In genomic region chr14:94062344-94062904, GRCh38 we compare ENCODE assay signal across 14 cellular contexts. TPM values are rescaled to one million over a fixed set of nuclear protein-coding genes. Genes with fewer than 3 reads are reported as not detected.
A peak's percentile ranks its signal among the peaks of the same experiment; 100 is the strongest.
DNase-seq lines count a peak whose midpoint lies in the region; ATAC-seq and TF ChIP-seq lines count a peak whose summit lies in the region.
"Had no signal": no experiment of that assay in that cellular context is flagged by ENCODE, and none has a peak within 500 bp of the region (broad histone marks: within the 10 kb centered on the region; RNA-seq: fewer than 3 reads in every experiment).

No MANE protein-coding gene starts in this region.

- no peak overlapping the region for H3K4me3 ChIP-seq in SJSA1
- H3K4me3 ChIP-seq in esophagus muscularis mucosa = no peak overlapping the region
- H3K4me3 ChIP-seq in dorsolateral prefrontal cortex = no peak overlapping the region
- H3K4me3 ChIP-seq: lower lobe of right lung, ovary, stomach had no signal

- H3K4me3 Mint-ChIP-seq in activated T-cell treated with anti-CD3 and anti-CD28 coated beads, Interleukin-2, amount 50 U/mL, for 72 hours = no peak overlapping the region
- H3K4me3 Mint-ChIP-seq in stimulated activated effector memory CD8-positive, alpha-beta T cell treated with anti-CD3 and anti-CD28 coated beads, Interleukin-12 subunit alpha, Interleukin-12 subunit beta, amount 100 ng/mL, for 72 hours = no peak overlapping the region

- no peak for TF ChIP-seq CTCF in esophagus muscularis mucosa (IDR thresholded peaks at IDR 0.05)
- no peak for TF ChIP-seq CTCF in dorsolateral prefrontal cortex (IDR thresholded peaks at IDR 0.05 in 54 of 56, conservative IDR thresholded peaks at IDR 0.05 in 2 of 56; ENCODE audit: low read depth in 1 of 56, partially characterized antibody in 56 of 56)

- H3K4me1 Mint-ChIP-seq in activated T-cell treated with anti-CD3 and anti-CD28 coated beads, Interleukin-2, amount 50 U/mL, for 72 hours (ENCODE audit: low read depth) = peaks cover 61% of the 10 kb centered on the region
- peaks cover 84% of the 10 kb centered on the region for H3K4me1 Mint-ChIP-seq in stimulated activated effector memory CD8-positive, alpha-beta T cell treated with anti-CD3 and anti-CD28 coated beads, Interleukin-12 subunit alpha, Interleukin-12 subunit beta, amount 100 ng/mL, for 72 hours

- H3K36me3 Mint-ChIP-seq in activated T-cell treated with anti-CD3 and anti-CD28 coated beads, Interleukin-2, amount 50 U/mL, for 72 hours (ENCODE audit: insufficient read depth in 2 of 2) = peaks cover 16 to 34% of the 10 kb centered on the region in 2 donors
- peaks cover 93% of the 10 kb centered on the region for H3K36me3 Mint-ChIP-seq in stimulated activated effector memory CD8-positive, alpha-beta T cell treated with anti-CD3 and anti-CD28 coated beads, Interleukin-12 subunit alpha, Interleukin-12 subunit beta, amount 100 ng/mL, for 72 hours

- no peak for TF ChIP-seq POLR2A in esophagus muscularis mucosa (IDR thresholded peaks at IDR 0.05; ENCODE audit: low read depth)

- H3K9me3 ChIP-seq in SJSA1 (replicated peaks) (no peaks in the 10 kb centered on the region), esophagus muscularis mucosa (no peaks in the 10 kb centered on the region)
- H3K9me3 ChIP-seq: lower lobe of right lung, ovary, stomach had no signal

- H3K4me1 ChIP-seq in SJSA1 (replicated peaks) (peaks cover 20% of the 10 kb centered on the region), esophagus muscularis mucosa (peaks cover 36 to 79% (median 50%) of the 10 kb centered on the region in 4 donors)

- WGBS in esophagus muscularis mucosa = 64% methylated on average over 9 of the region's 9 CpGs

- H3K27ac ChIP-seq in SJSA1 = peak overlapping the region; percentile 70
- no peak overlapping the region for H3K27ac ChIP-seq in esophagus muscularis mucosa (replicated peaks in 1 of 4)
- H3K27ac ChIP-seq in dorsolateral prefrontal cortex = no peak overlapping the region
- H3K27ac ChIP-seq: lower lobe of right lung, stomach had no signal

- intact Hi-C loops in esophagus muscularis mucosa (cut with DNase I) = no loop called here
- intact Hi-C loops in dorsolateral prefrontal cortex (cut with DNase I) = no loop called here

- no peaks in the 10 kb centered on the region for H3K27me3 Mint-ChIP-seq in activated T-cell treated with anti-CD3 and anti-CD28 coated beads, Interleukin-2, amount 50 U/mL, for 72 hours (ENCODE audit: low read depth)

- peaks cover 0 to 1% of the 10 kb centered on the region in 2 donors for H3K9me3 Mint-ChIP-seq in activated T-cell treated with anti-CD3 and anti-CD28 coated beads, Interleukin-2, amount 50 U/mL, for 72 hours
- no peaks in the 10 kb centered on the region for H3K9me3 Mint-ChIP-seq in stimulated activated effector memory CD8-positive, alpha-beta T cell treated with anti-CD3 and anti-CD28 coated beads, Interleukin-12 subunit alpha, Interleukin-12 subunit beta, amount 100 ng/mL, for 72 hours

- DNase-seq in activated T-cell treated with anti-CD3 and anti-CD28 coated beads, Interleukin-2, amount 50 U/mL, for 72 hours = no peak
- DNase-seq in activated T-cell treated with anti-CD3 and anti-CD28 coated beads, Interleukin-2, amount 50 U/mL, for 1 hour = no peak
- peak; percentile 52 to 57 for DNase-seq in SJSA1 (ENCODE audit: low read depth in 1 of 2, low spot score in 2 of 2)
- DNase-seq in esophagus muscularis mucosa (ENCODE audit: extremely low spot score) = peak; percentile 47
- DNase-seq in stimulated activated effector memory CD8-positive, alpha-beta T cell treated with anti-CD3 and anti-CD28 coated beads, Interleukin-12 subunit alpha, Interleukin-12 subunit beta, amount 100 ng/mL, for 72 hours (ENCODE audit: low spot score in 2 of 2) = peak in 1 of 2 donors; percentile 41
- DNase-seq in dorsolateral prefrontal cortex = no peak
- no peak for DNase-seq in epidermal melanocyte (ENCODE audit: insufficient read length, low spot score)
- DNase-seq: activated CD8-positive, alpha-beta memory T cell treated with anti-CD3 and anti-CD28 coated beads, Interleukin-2, amount 50 U/mL, for 4 hours; lower lobe of right lung; ovary; stimulated activated CD4-positive, alpha-beta T cell treated with anti-CD3 and anti-CD28 coated beads, Interleukin-2, amount 100 ng/mL, for 48 hours; stomach; T-helper 9 cell had no signal

- H3K36me3 ChIP-seq in SJSA1 (peaks cover 54% of the 10 kb centered on the region), esophagus muscularis mucosa (peaks cover 47 to 67% (median 54%) of the 10 kb centered on the region in 4 donors)
- H3K36me3 ChIP-seq: ovary had no signal

- ATAC-seq in activated T-cell treated with anti-CD3 and anti-CD28 coated beads, Interleukin-2, amount 50 U/mL, for 72 hours (replicated peaks in 1 of 2) = no peak
- ATAC-seq in stimulated activated effector memory CD8-positive, alpha-beta T cell treated with anti-CD3 and anti-CD28 coated beads, Interleukin-12 subunit alpha, Interleukin-12 subunit beta, amount 100 ng/mL, for 72 hours = no peak
- ATAC-seq in GM21717 (IDR thresholded peaks at IDR 0.05; ENCODE audit: unreplicated experiment) = no peak
- ATAC-seq: lower lobe of right lung had no signal

- peak overlapping the region; percentile 72 for H3K27ac Mint-ChIP-seq in activated T-cell treated with anti-CD3 and anti-CD28 coated beads, Interleukin-2, amount 50 U/mL, for 72 hours
- H3K27ac Mint-ChIP-seq in stimulated activated effector memory CD8-positive, alpha-beta T cell treated with anti-CD3 and anti-CD28 coated beads, Interleukin-12 subunit alpha, Interleukin-12 subunit beta, amount 100 ng/mL, for 72 hours = peak overlapping the region; percentile 26

- no peak for TF ChIP-seq EP300 in esophagus muscularis mucosa (IDR thresholded peaks at IDR 0.05)

- H3K27me3 ChIP-seq in SJSA1 (replicated peaks) (no peaks in the 10 kb centered on the region), esophagus muscularis mucosa (no peaks in the 10 kb centered on the region), dorsolateral prefrontal cortex (no peaks in the 10 kb centered on the region)
- H3K27me3 ChIP-seq: ovary, stomach had no signal

RNA-seq across cellular contexts. Expression of gene DDX24, which starts 18.6 kb away (rescaled TPM):
- total RNA-seq in activated T-cell treated with anti-CD3 and anti-CD28 coated beads, Interleukin-2, amount 50 U/mL, for 72 hours = 100 to 1,000 TPM; 193 to 197 TPM
- 145 and 159 TPM in 2 replicates for total RNA-seq in SJSA1 (2014; rRNA removed; shearing (Covaris generic))
- total RNA-seq in esophagus muscularis mucosa = 100 to 1,000 TPM; 142 to 215 (median 176) TPM
- total RNA-seq in dorsolateral prefrontal cortex = 100 to 1,000 TPM; 170 to 541 (median 413) TPM

RNA-seq across cellular contexts. Expression of gene IFI27L1, which starts 18.7 kb away (rescaled TPM):
- total RNA-seq in activated T-cell treated with anti-CD3 and anti-CD28 coated beads, Interleukin-2, amount 50 U/mL, for 72 hours = 10 to 100 TPM; 59.6 to 71.4 TPM
- total RNA-seq in SJSA1 (2014; rRNA removed; shearing (Covaris generic)) = 23.3 and 26.0 TPM in 2 replicates
- total RNA-seq in esophagus muscularis mucosa (10 to 100 TPM in 1 of 4 donors, 1 to 10 TPM in 3; 5.8 to 12.9 (median 6.4) TPM), dorsolateral prefrontal cortex (10 to 100 TPM; 13.3 to 47.8 (median 25.5) TPM)

RNA-seq across cellular contexts. Expression of gene OTUB2, which starts 36.3 kb away (rescaled TPM):
- total RNA-seq in activated T-cell treated with anti-CD3 and anti-CD28 coated beads, Interleukin-2, amount 50 U/mL, for 72 hours = 1 to 10 TPM; 1.9 to 2.1 TPM
- total RNA-seq in SJSA1 (2014; rRNA removed; shearing (Covaris generic)) = 0.81 and 1.3 TPM in 2 replicates
- under 1 TPM in 3 of 4 donors, not detected in 1; 0.42 to 0.63 (median 0.52) TPM for total RNA-seq in esophagus muscularis mucosa
- 1 to 10 TPM in 117 of 120 experiments, under 1 TPM in 3; 0.49 to 4.7 (median 2.3) TPM for total RNA-seq in dorsolateral prefrontal cortex

RNA-seq across cellular contexts. Expression of gene IFI27, which starts 48.1 kb away (rescaled TPM):
- total RNA-seq in activated T-cell treated with anti-CD3 and anti-CD28 coated beads, Interleukin-2, amount 50 U/mL, for 72 hours = 1 to 10 TPM; 5.1 to 7.7 TPM
- total RNA-seq in SJSA1 (2014; rRNA removed; shearing (Covaris generic)) = 267 and 474 TPM in 2 replicates
- total RNA-seq in esophagus muscularis mucosa = 100 to 1,000 TPM in 3 of 4 donors, 10 to 100 TPM in 1; 88.0 to 293 (median 180) TPM
- total RNA-seq in dorsolateral prefrontal cortex = 100 to 1,000 TPM in 12 of 120 experiments, 10 to 100 TPM in 108; 23.6 to 180 (median 60.5) TPM

Comparison
In these comparisons a context has a peak if more than half of its experiments do, and no peak if none do; other contexts are left out.
1. DNase-seq: peak in SJSA1 (2 of 2) and esophagus muscularis mucosa (single experiment); none in activated T-cell treated with anti-CD3 and anti-CD28 coated beads, Interleukin-2, amount 50 U/mL, for 72 hours (0 of 2), activated T-cell treated with anti-CD3 and anti-CD28 coated beads, Interleukin-2, amount 50 U/mL, for 1 hour (single experiment), dorsolateral prefrontal cortex (0 of 10) and epidermal melanocyte (single experiment).